In genomic region chr9:93205045-93205768, GRCh38 we compare ENCODE assay signal across 9 cellular contexts. TPM values are rescaled to one million over a fixed set of nuclear protein-coding genes. Genes with fewer than 3 reads are reported as not detected.
DNase-seq lines count a peak whose midpoint lies in the region; ATAC-seq and TF ChIP-seq lines count a peak whose summit lies in the region.
"Had no signal": no experiment of that assay in that cellular context is flagged by ENCODE, and none has a peak within 500 bp of the region (broad histone marks: within the 10 kb centered on the region; RNA-seq: fewer than 3 reads in every experiment).

No MANE protein-coding gene starts in this region.

- peak; percentile 32 for DNase-seq in NCI-H2196 treated with DMSO at 0.1 percent for 48 hours (lab: John Stamatoyannopoulos, UW; ENCODE audit: unreplicated experiment)
- DNase-seq in fibroblast of the aortic adventitia (ENCODE audit: low read depth) = peak; percentile 17
- DNase-seq in nucleus accumbens (lab: John Stamatoyannopoulos, UW) = peak in 36 of 56 donors; percentile 17 to 77 (median 31)
- DNase-seq in GM10266 (ENCODE audit: extremely low spot score) = no peak
- no peak for DNase-seq in SIG-M5 (lab: John Stamatoyannopoulos, UW)
- DNase-seq in GF-D8 (lab: John Stamatoyannopoulos, UW) = no peak
- DNase-seq: stimulated activated CD4-positive, alpha-beta T cell treated with anti-CD3 and anti-CD28 coated beads, Interleukin-2, amount 100 ng/mL, for 48 hours had no signal

- H3K4me1 ChIP-seq in BLaER1 = peaks cover 92% of the 10 kb centered on the region

- peak overlapping the region; percentile 68 for H3K27ac ChIP-seq in BLaER1

- TF ChIP-seq CTCF in fibroblast of the aortic adventitia (IDR thresholded peaks at IDR 0.05; ENCODE audit: insufficient read depth, low read length) (no peak), GM10266 (IDR thresholded peaks at IDR 0.05; ENCODE audit: control insufficient read depth, insufficient read depth, low read depth, missing control alignments) (no peak)

- H3K9ac ChIP-seq in BLaER1 = peak overlapping the region; percentile 48

- peak overlapping the region; percentile 96 for H3K4me2 ChIP-seq in BLaER1

- H3K4me3 ChIP-seq in BLaER1 (peak overlapping the region; percentile 44), fibroblast of the aortic adventitia (ENCODE audit: low read depth, low read length) (no peak overlapping the region)

- H3K27me3 ChIP-seq in BLaER1 = no peaks in the 10 kb centered on the region

- H3K9me3 ChIP-seq in BLaER1 = no peaks in the 10 kb centered on the region

- ATAC-seq in GM21423 (IDR thresholded peaks at IDR 0.05; ENCODE audit: unreplicated experiment) = no peak

- H4K20me1 ChIP-seq in BLaER1 = peaks cover 37% of the 10 kb centered on the region

- H3K36me3 ChIP-seq in BLaER1 = no peaks in the 10 kb centered on the region

RNA-seq across cellular contexts. Expression of gene WNK2, which starts 21.3 kb away (rescaled TPM):
- total RNA-seq in fibroblast of the aortic adventitia (ENCODE audit: low replicate concordance) = not detected in 2 replicates

Comparison
In these comparisons a context has a peak if more than half of its experiments do, and no peak if none do; other contexts are left out.
1. DNase-seq: peak in NCI-H2196 treated with DMSO at 0.1 percent for 48 hours (single experiment), fibroblast of the aortic adventitia (single experiment) and nucleus accumbens (36 of 56); none in GM10266 (single experiment), SIG-M5 (single experiment) and GF-D8 (single experiment).